In genomic region chr11:79090191-79090590, GRCh38 we compare ENCODE assay signal across 26 cellular contexts.
"Had no signal": no experiment of that assay in that cellular context is flagged by ENCODE, and none has a peak within 500 bp of the region (broad histone marks: within the 10 kb centered on the region; RNA-seq: fewer than 3 reads in every experiment).

No MANE protein-coding gene starts in this region.

- H3K27ac Mint-ChIP-seq: activated naive CD4-positive, alpha-beta T cell treated with anti-CD3 and anti-CD28 coated beads for 36 hours; activated naive CD8-positive, alpha-beta T cell treated with anti-CD3 and anti-CD28 coated beads for 36 hours; effector memory CD8-positive, alpha-beta T cell; naive B cell; progenitor cell of endocrine pancreas had no signal

- DNase-seq: activated CD4-positive, alpha-beta T cell treated with anti-CD3 and anti-CD28 coated beads for 4 hours; activated CD4-positive, alpha-beta T cell treated with anti-CD3 and anti-CD28 coated beads, Interleukin-2, amount 50 U/mL, for 4 hours; activated CD8-positive, alpha-beta memory T cell treated with anti-CD3 and anti-CD28 coated beads for 24 hours; activated effector memory CD4-positive, alpha-beta T cell treated with Interleukin-2 at 50 U/mL for 16 hours; activated naive CD4-positive, alpha-beta T cell treated with anti-CD3 and anti-CD28 coated beads for 36 hours; activated naive CD8-positive, alpha-beta T cell treated with anti-CD3 and anti-CD28 coated beads for 36 hours; adrenal gland; aorta; body of pancreas; effector memory CD8-positive, alpha-beta T cell; foreskin melanocyte; heart right ventricle; left ventricle myocardium superior; naive B cell; nephron progenitor cell; ovary; right lobe of liver; stimulated activated CD4-positive, alpha-beta T cell treated with anti-CD3 and anti-CD28 coated beads, Interleukin-2, amount 100 ng/mL, for 48 hours; stimulated activated naive CD4-positive, alpha-beta T cell treated with Interleukin-2 at 50 U/mL for 16 hours; T-helper 9 cell had no signal

- H3K4me3 Mint-ChIP-seq: activated naive CD4-positive, alpha-beta T cell treated with anti-CD3 and anti-CD28 coated beads for 36 hours; activated naive CD8-positive, alpha-beta T cell treated with anti-CD3 and anti-CD28 coated beads for 36 hours; effector memory CD8-positive, alpha-beta T cell; mesothelial cell of epicardium; naive B cell; nephron progenitor cell had no signal

- H3K4me1 ChIP-seq: adrenal gland, heart right ventricle, right lobe of liver had no signal

- H3K27ac ChIP-seq: adrenal gland, coronary artery, esophagus muscularis mucosa, heart right ventricle, ovary, right lobe of liver, tibial nerve, VCaP had no signal

- H3K36me3 Mint-ChIP-seq: activated naive CD8-positive, alpha-beta T cell treated with anti-CD3 and anti-CD28 coated beads for 36 hours; naive B cell had no signal

- H3K9me3 Mint-ChIP-seq: activated naive CD4-positive, alpha-beta T cell treated with anti-CD3 and anti-CD28 coated beads for 36 hours; activated naive CD8-positive, alpha-beta T cell treated with anti-CD3 and anti-CD28 coated beads for 36 hours; effector memory CD8-positive, alpha-beta T cell; mesothelial cell of epicardium had no signal

- H3K36me3 ChIP-seq: adrenal gland, esophagus muscularis mucosa, heart right ventricle, ovary, right lobe of liver, tibial nerve had no signal

- H3K4me3 ChIP-seq: adrenal gland, body of pancreas, coronary artery, esophagus muscularis mucosa, heart right ventricle, ovary, right lobe of liver, tibial nerve had no signal

- H3K27me3 ChIP-seq: adrenal gland, body of pancreas, esophagus muscularis mucosa, heart right ventricle, ovary, right lobe of liver, tibial nerve had no signal

- H3K9me3 ChIP-seq: adrenal gland, body of pancreas, ovary, right lobe of liver had no signal

- H3K4me1 Mint-ChIP-seq: activated naive CD8-positive, alpha-beta T cell treated with anti-CD3 and anti-CD28 coated beads for 36 hours; naive B cell had no signal

- ATAC-seq: body of pancreas; effector memory CD8-positive, alpha-beta T cell; heart right ventricle; left ventricle myocardium superior; right lobe of liver had no signal

- H3K27me3 Mint-ChIP-seq: activated naive CD8-positive, alpha-beta T cell treated with anti-CD3 and anti-CD28 coated beads for 36 hours; effector memory CD8-positive, alpha-beta T cell; progenitor cell of endocrine pancreas had no signal
